8 cellular contexts compared by ENCODE assay signal in genomic region chrX:135973025-135973547, GRCh38. TPM values are rescaled to one million over a fixed set of nuclear protein-coding genes. Genes with fewer than 3 reads are reported as not detected.
DNase-seq lines count a peak whose midpoint lies in the region; ATAC-seq and TF ChIP-seq lines count a peak whose summit lies in the region.

No MANE protein-coding gene starts in this region.

- WGBS in smooth muscle cell (ENCODE audit: low lambda C conversion rate), result 37% methylated on average over 10 of the region's 10 CpGs

- H3K27me3 ChIP-seq in BLaER1 treated with 17β-estradiol and CSF1 and Interleukin-3, amounts not matched to agents 10 nM and 100 nM, result peaks cover 57 to 89% (median 79%) of the 10 kb centered on the region in 11 experiments
- H3K27me3 ChIP-seq in iPS-20b (ENCODE audit: insufficient read depth, low read length) (no peaks in the 10 kb centered on the region), smooth muscle cell (ENCODE audit: low read depth) (no peaks in the 10 kb centered on the region)

- no peaks in the 10 kb centered on the region for H3F3A ChIP-seq in smooth muscle cell (ENCODE audit: low read depth)

- H3K9ac ChIP-seq in BLaER1 treated with 17β-estradiol and CSF1 and Interleukin-3, amounts not matched to agents 10 nM and 100 nM, result peak overlapping the region; percentile 79 to 89 (median 85)
- H3K9ac ChIP-seq in iPS-20b (ENCODE audit: low read depth, low read length) (peak overlapping the region; percentile 86; the same call in 1 of the 2 replicates), smooth muscle cell (ENCODE audit: low read depth) (peak overlapping the region; percentile 91)

- H3K4me2 ChIP-seq in BLaER1 treated with 17β-estradiol and CSF1 and Interleukin-3, amounts not matched to agents 10 nM and 100 nM, result peak overlapping the region; percentile 72 to 90 (median 78)
- H3K4me2 ChIP-seq in smooth muscle cell, result peak overlapping the region; percentile 85

- DNase-seq in Jurkat, Clone E6-1 (ENCODE audit: low read depth, low spot score), result no peak
- DNase-seq in smooth muscle cell (lab: John Stamatoyannopoulos, UW; ENCODE audit: unreplicated experiment), result no peak
- DNase-seq in NK-92 (lab: John Stamatoyannopoulos, UW; ENCODE audit: unreplicated experiment), result no peak
- no peak for DNase-seq in stimulated activated CD8-positive, alpha-beta memory T cell treated with anti-CD3 and anti-CD28 coated beads, Interleukin-4, amount 100 ng/mL, for 48 hours

- no peak for TF ChIP-seq CTCF in smooth muscle cell (IDR thresholded peaks at IDR 0.05; ENCODE audit: borderline replicate concordance, insufficient read depth, poor library complexity, severe bottlenecking)

- H3K4me3 ChIP-seq in BLaER1 treated with 17β-estradiol and CSF1 and Interleukin-3, amounts not matched to agents 10 nM and 100 nM, result peak overlapping the region; percentile 70 to 83 (median 80)
- H3K4me3 ChIP-seq in Jurkat, Clone E6-1 (ENCODE audit: low read length), result peak overlapping the region; percentile 81
- H3K4me3 ChIP-seq in iPS-20b (ENCODE audit: low read length) (peak overlapping the region; percentile 97), smooth muscle cell (peak overlapping the region; percentile 90)

- H3K9me3 ChIP-seq in BLaER1 treated with 17β-estradiol and CSF1 and Interleukin-3, amounts not matched to agents 10 nM and 100 nM (replicated peaks in 1 of 11), result peaks cover 0 to 6% (median 0%) of the 10 kb centered on the region in 11 experiments; a peak in 2 of 22 replicates
- no peaks in the 10 kb centered on the region for H3K9me3 ChIP-seq in iPS-20b (ENCODE audit: insufficient read depth, low read depth, low read length)
- no peaks in the 10 kb centered on the region for H3K9me3 ChIP-seq in smooth muscle cell (replicated peaks; ENCODE audit: low read depth)

- ATAC-seq in GM19043 (IDR thresholded peaks at IDR 0.05; ENCODE audit: low read depth, unreplicated experiment), result peak; percentile 38

- H2AFZ ChIP-seq in smooth muscle cell (ENCODE audit: low read depth), result peak overlapping the region; percentile 87

- peaks cover 0 to 34% (median 16%) of the 10 kb centered on the region in 11 experiments; a peak in 15 of 22 replicates for H4K20me1 ChIP-seq in BLaER1 treated with 17β-estradiol and CSF1 and Interleukin-3, amounts not matched to agents 10 nM and 100 nM
- no peaks in the 10 kb centered on the region for H4K20me1 ChIP-seq in smooth muscle cell (ENCODE audit: low read depth)

- peak overlapping the region; percentile 78 to 90 (median 84) for H3K27ac ChIP-seq in BLaER1 treated with 17β-estradiol and CSF1 and Interleukin-3, amounts not matched to agents 10 nM and 100 nM
- H3K27ac ChIP-seq in angular gyrus (ENCODE audit: low read depth, low read length) (peak overlapping the region; percentile 92), iPS-20b (ENCODE audit: low read length) (peak overlapping the region; percentile 77), smooth muscle cell (ENCODE audit: low read depth) (peak overlapping the region; percentile 94)

- peaks cover 0 to 4% (median 0%) of the 10 kb centered on the region in 11 experiments; a peak in 3 of 22 replicates for H3K36me3 ChIP-seq in BLaER1 treated with 17β-estradiol and CSF1 and Interleukin-3, amounts not matched to agents 10 nM and 100 nM
- H3K36me3 ChIP-seq in iPS-20b (ENCODE audit: insufficient read depth, low read depth, low read length) (no peaks in the 10 kb centered on the region), smooth muscle cell (ENCODE audit: low read depth) (no peaks in the 10 kb centered on the region)

- peaks cover 28% of the 10 kb centered on the region for H3K79me2 ChIP-seq in smooth muscle cell (ENCODE audit: low read depth)

- H3K4me1 ChIP-seq in BLaER1 treated with 17β-estradiol and CSF1 and Interleukin-3, amounts not matched to agents 10 nM and 100 nM, result peaks cover 12 to 26% (median 21%) of the 10 kb centered on the region in 10 experiments; a peak in 19 of 20 replicates
- H3K4me1 ChIP-seq in iPS-20b (ENCODE audit: insufficient read depth, low read length) (no peaks in the 10 kb centered on the region), smooth muscle cell (ENCODE audit: low read depth) (no peaks in the 10 kb centered on the region)

RNA-seq across cellular contexts. Expression of gene MMGT1, which starts 0.7 kb away (rescaled TPM):
- 10.7 TPM for polyA plus RNA-seq in Jurkat, Clone E6-1 (2012; ENCODE audit: insufficient read depth, insufficient read length)
- 27.1 and 35.8 TPM in 2 replicates for total RNA-seq in smooth muscle cell
- polyA plus RNA-seq in smooth muscle cell, result 12.5 and 13.6 TPM in 2 replicates

RNA-seq across cellular contexts. Expression of gene SLC9A6, which starts 12.1 kb away (rescaled TPM):
- polyA plus RNA-seq in Jurkat, Clone E6-1 (2012; ENCODE audit: insufficient read depth, insufficient read length), result 8.0 TPM
- total RNA-seq in smooth muscle cell, result 19.8 and 24.7 TPM in 2 replicates
- 10.8 and 11.6 TPM in 2 replicates for polyA plus RNA-seq in smooth muscle cell
